Comparison of ENCODE assay signal across 1 cellular context in genomic region chr16:88856828-88857727, GRCh38.
TF ChIP-seq lines count a peak whose summit lies in the region.

A gene with protein sequence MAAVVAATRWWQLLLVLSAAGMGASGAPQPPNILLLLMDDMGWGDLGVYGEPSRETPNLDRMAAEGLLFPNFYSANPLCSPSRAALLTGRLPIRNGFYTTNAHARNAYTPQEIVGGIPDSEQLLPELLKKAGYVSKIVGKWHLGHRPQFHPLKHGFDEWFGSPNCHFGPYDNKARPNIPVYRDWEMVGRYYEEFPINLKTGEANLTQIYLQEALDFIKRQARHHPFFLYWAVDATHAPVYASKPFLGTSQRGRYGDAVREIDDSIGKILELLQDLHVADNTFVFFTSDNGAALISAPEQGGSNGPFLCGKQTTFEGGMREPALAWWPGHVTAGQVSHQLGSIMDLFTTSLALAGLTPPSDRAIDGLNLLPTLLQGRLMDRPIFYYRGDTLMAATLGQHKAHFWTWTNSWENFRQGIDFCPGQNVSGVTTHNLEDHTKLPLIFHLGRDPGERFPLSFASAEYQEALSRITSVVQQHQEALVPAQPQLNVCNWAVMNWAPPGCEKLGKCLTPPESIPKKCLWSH (minus strand): TSS chr16:88856947. CDS start chr16:88856877, 70 bp downstream.
TRAPPC2L (plus strand) TSS chr16:88857127; CDS start chr16:88857151, 24 bp downstream.

TF ChIP-seq in HepG2, 621 proteins besides CTCF, POLR2A, EP300 and RAD21 (continued from another document and continues in another):
- TF ChIP-seq, protein P1, sequence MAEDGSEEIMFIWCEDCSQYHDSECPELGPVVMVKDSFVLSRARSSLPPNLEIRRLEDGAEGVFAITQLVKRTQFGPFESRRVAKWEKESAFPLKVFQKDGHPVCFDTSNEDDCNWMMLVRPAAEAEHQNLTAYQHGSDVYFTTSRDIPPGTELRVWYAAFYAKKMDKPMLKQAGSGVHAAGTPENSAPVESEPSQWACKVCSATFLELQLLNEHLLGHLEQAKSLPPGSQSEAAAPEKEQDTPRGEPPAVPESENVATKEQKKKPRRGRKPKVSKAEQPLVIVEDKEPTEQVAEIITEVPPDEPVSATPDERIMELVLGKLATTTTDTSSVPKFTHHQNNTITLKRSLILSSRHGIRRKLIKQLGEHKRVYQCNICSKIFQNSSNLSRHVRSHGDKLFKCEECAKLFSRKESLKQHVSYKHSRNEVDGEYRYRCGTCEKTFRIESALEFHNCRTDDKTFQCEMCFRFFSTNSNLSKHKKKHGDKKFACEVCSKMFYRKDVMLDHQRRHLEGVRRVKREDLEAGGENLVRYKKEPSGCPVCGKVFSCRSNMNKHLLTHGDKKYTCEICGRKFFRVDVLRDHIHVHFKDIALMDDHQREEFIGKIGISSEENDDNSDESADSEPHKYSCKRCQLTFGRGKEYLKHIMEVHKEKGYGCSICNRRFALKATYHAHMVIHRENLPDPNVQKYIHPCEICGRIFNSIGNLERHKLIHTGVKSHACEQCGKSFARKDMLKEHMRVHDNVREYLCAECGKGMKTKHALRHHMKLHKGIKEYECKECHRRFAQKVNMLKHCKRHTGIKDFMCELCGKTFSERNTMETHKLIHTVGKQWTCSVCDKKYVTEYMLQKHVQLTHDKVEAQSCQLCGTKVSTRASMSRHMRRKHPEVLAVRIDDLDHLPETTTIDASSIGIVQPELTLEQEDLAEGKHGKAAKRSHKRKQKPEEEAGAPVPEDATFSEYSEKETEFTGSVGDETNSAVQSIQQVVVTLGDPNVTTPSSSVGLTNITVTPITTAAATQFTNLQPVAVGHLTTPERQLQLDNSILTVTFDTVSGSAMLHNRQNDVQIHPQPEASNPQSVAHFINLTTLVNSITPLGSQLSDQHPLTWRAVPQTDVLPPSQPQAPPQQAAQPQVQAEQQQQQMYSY (CRISPR knock-in tag; IDR thresholded peaks at IDR 0.05), result no peak
- TF ChIP-seq ZNF451 (CRISPR knock-in tag; IDR thresholded peaks at IDR 0.05) (peak; percentile 19), TAF1 (CRISPR knock-in tag; IDR thresholded peaks at IDR 0.05) (peak; percentile 98), KLF6 (CRISPR knock-in tag; IDR thresholded peaks at IDR 0.05) (peak; percentile 64; the same call in 1 of the 2 replicates), RFXAP (CRISPR knock-in tag; IDR thresholded peaks at IDR 0.05; ENCODE audit: borderline replicate concordance) (peak; percentile 84; the same call in 1 of the 2 replicates), ZBTB20 (CRISPR knock-in tag; IDR thresholded peaks at IDR 0.05; ENCODE audit: borderline replicate concordance, low read depth) (peak; percentile 61; the same call in 1 of the 2 replicates), SALL1 (CRISPR knock-in tag; IDR thresholded peaks at IDR 0.05) (peak; percentile 80), SRY (CRISPR knock-in tag; IDR thresholded peaks at IDR 0.05) (peak; percentile 56; the same call in 1 of the 2 replicates), KLF16 (CRISPR knock-in tag; IDR thresholded peaks at IDR 0.05) (peak in 1 of 2 experiments; percentile 68; a peak in 1 of 4 replicates), ESRRA (CRISPR knock-in tag; IDR thresholded peaks at IDR 0.05; ENCODE audit: low read depth) (peak; percentile 67; the same call in 1 of the 2 replicates), FUBP1 (CRISPR knock-in tag; IDR thresholded peaks at IDR 0.05; ENCODE audit: borderline replicate concordance) (no peak), RARG (CRISPR knock-in tag; IDR thresholded peaks at IDR 0.05; ENCODE audit: low read depth) (peak; percentile 81; the same call in 1 of the 2 replicates), PAWR (CRISPR knock-in tag; IDR thresholded peaks at IDR 0.05; ENCODE audit: borderline replicate concordance) (peak; percentile 94; the same call in 1 of the 2 replicates), MEIS1 (CRISPR knock-in tag; IDR thresholded peaks at IDR 0.05; ENCODE audit: borderline replicate concordance) (no peak; the same call in 1 of the 2 replicates), ZNF577 (CRISPR knock-in tag; IDR thresholded peaks at IDR 0.05; ENCODE audit: borderline replicate concordance, low read depth) (no peak), ZNF576 (CRISPR knock-in tag; IDR thresholded peaks at IDR 0.05) (0 out of 2 replicates have a peak, but pooled peaks have one; percentile 75), TFE3 (CRISPR knock-in tag; IDR thresholded peaks at IDR 0.05) (peak; percentile 98), UBTF (CRISPR knock-in tag; IDR thresholded peaks at IDR 0.05) (peak; percentile 83), SMAD3 (CRISPR knock-in tag; IDR thresholded peaks at IDR 0.05) (no peak), HOXA7 (CRISPR knock-in tag; IDR thresholded peaks at IDR 0.05) (no peak), U2AF2 (IDR thresholded peaks at IDR 0.05; ENCODE audit: low read depth, low read length) (peak; percentile 92), HDAC1 (CRISPR knock-in tag; IDR thresholded peaks at IDR 0.05) (peak; percentile 89), ZNF260 (CRISPR knock-in tag; IDR thresholded peaks at IDR 0.05; ENCODE audit: borderline replicate concordance, low read depth) (0 out of 2 replicates have a peak, but pooled peaks have one; percentile 50), ERF (CRISPR knock-in tag; IDR thresholded peaks at IDR 0.05) (peak; percentile 69; the same call in 1 of the 2 replicates), ZNF782 (CRISPR knock-in tag; IDR thresholded peaks at IDR 0.05; ENCODE audit: borderline replicate concordance) (peak; percentile 83; the same call in 1 of the 2 replicates), NCOA2 (CRISPR knock-in tag; IDR thresholded peaks at IDR 0.05) (peak; percentile 22; the same call in 1 of the 2 replicates), HES4 (CRISPR knock-in tag; IDR thresholded peaks at IDR 0.05; ENCODE audit: borderline replicate concordance) (peak; percentile 38; the same call in 1 of the 2 replicates), SP1 (IDR thresholded peaks at IDR 0.05) (no peak), SP1 (CRISPR knock-in tag; IDR thresholded peaks at IDR 0.05) (peak; percentile 97), GMEB1 (CRISPR knock-in tag; IDR thresholded peaks at IDR 0.05; ENCODE audit: borderline replicate concordance) (peak; percentile 80; the same call in 1 of the 2 replicates), ZNF382 (CRISPR knock-in tag; IDR thresholded peaks at IDR 0.05; ENCODE audit: borderline replicate concordance) (no peak), SOX13 (IDR thresholded peaks at IDR 0.05) (no peak; the same call in 1 of the 2 replicates), SOX13 (CRISPR knock-in tag; conservative IDR thresholded peaks at IDR 0.05 in 1 of 2, IDR thresholded peaks at IDR 0.05 in 1 of 2) (0 out of 4 replicates have a peak, but pooled peaks of 1 of the 2 experiments have one; percentile 20), ZMYM4 (CRISPR knock-in tag; IDR thresholded peaks at IDR 0.05) (peak; percentile 53; the same call in 1 of the 2 replicates)
- TF ChIP-seq, protein P2, sequence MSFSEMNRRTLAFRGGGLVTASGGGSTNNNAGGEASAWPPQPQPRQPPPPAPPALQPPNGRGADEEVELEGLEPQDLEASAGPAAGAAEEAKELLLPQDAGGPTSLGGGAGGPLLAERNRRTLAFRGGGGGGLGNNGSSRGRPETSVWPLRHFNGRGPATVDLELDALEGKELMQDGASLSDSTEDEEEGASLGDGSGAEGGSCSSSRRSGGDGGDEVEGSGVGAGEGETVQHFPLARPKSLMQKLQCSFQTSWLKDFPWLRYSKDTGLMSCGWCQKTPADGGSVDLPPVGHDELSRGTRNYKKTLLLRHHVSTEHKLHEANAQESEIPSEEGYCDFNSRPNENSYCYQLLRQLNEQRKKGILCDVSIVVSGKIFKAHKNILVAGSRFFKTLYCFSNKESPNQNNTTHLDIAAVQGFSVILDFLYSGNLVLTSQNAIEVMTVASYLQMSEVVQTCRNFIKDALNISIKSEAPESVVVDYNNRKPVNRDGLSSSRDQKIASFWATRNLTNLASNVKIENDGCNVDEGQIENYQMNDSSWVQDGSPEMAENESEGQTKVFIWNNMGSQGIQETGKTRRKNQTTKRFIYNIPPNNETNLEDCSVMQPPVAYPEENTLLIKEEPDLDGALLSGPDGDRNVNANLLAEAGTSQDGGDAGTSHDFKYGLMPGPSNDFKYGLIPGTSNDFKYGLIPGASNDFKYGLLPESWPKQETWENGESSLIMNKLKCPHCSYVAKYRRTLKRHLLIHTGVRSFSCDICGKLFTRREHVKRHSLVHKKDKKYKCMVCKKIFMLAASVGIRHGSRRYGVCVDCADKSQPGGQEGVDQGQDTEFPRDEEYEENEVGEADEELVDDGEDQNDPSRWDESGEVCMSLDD (CRISPR knock-in tag; IDR thresholded peaks at IDR 0.05; ENCODE audit: borderline replicate concordance), result peak; percentile 51; the same call in 1 of the 2 replicates
- TF ChIP-seq, protein P3, sequence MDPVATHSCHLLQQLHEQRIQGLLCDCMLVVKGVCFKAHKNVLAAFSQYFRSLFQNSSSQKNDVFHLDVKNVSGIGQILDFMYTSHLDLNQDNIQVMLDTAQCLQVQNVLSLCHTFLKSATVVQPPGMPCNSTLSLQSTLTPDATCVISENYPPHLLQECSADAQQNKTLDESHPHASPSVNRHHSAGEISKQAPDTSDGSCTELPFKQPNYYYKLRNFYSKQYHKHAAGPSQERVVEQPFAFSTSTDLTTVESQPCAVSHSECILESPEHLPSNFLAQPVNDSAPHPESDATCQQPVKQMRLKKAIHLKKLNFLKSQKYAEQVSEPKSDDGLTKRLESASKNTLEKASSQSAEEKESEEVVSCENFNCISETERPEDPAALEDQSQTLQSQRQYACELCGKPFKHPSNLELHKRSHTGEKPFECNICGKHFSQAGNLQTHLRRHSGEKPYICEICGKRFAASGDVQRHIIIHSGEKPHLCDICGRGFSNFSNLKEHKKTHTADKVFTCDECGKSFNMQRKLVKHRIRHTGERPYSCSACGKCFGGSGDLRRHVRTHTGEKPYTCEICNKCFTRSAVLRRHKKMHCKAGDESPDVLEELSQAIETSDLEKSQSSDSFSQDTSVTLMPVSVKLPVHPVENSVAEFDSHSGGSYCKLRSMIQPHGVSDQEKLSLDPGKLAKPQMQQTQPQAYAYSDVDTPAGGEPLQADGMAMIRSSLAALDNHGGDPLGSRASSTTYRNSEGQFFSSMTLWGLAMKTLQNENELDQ (CRISPR knock-in tag; IDR thresholded peaks at IDR 0.05; ENCODE audit: borderline replicate concordance), result no peak
- TF ChIP-seq, protein P4, sequence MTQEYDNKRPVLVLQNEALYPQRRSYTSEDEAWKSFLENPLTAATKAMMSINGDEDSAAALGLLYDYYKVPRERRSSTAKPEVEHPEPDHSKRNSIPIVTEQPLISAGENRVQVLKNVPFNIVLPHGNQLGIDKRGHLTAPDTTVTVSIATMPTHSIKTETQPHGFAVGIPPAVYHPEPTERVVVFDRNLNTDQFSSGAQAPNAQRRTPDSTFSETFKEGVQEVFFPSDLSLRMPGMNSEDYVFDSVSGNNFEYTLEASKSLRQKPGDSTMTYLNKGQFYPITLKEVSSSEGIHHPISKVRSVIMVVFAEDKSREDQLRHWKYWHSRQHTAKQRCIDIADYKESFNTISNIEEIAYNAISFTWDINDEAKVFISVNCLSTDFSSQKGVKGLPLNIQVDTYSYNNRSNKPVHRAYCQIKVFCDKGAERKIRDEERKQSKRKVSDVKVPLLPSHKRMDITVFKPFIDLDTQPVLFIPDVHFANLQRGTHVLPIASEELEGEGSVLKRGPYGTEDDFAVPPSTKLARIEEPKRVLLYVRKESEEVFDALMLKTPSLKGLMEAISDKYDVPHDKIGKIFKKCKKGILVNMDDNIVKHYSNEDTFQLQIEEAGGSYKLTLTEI (CRISPR knock-in tag; conservative IDR thresholded peaks at IDR 0.05), result no peak
